Comparison of ENCODE assay signal across 8 cellular contexts in the genomic region with DNA sequence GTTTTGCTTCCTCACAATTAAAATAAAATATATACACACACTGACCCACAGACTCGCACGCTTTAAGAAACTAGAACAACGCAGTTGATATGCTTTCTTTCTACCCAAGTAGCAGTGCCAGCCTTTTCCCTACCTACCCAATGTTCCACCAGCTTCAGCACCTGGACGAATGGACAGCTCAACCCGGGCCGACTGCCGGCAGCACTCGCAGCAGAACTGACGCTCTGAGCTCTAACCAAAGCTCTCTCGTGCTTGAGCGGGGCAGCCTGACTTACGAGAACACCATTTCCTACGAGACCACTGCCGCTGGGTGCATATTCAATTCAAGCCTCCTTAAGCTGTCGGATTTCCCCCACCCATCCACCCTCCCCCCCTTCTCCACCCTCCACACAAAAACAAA.
DNase-seq lines count a peak whose midpoint lies in the region; ATAC-seq, FAIRE-seq and TF ChIP-seq lines count a peak whose summit lies in the region.

No MANE protein-coding gene starts in this region.

- no peak for ATAC-seq in HG03439 (IDR thresholded peaks at IDR 0.05; ENCODE audit: unreplicated experiment)

- peak; percentile 78 for FAIRE-seq in GM19239 (lab: Jason Lieb, UNC)
- peak; percentile 6 for FAIRE-seq in kidney (lab: Jason Lieb, UNC)

- POLR2A ChIA-PET in A673 (lab: Charles Lee; ENCODE audit: low non-redundant PET) = no interaction called here

- H3K27me3 ChIP-seq in A673 (replicated peaks; ENCODE audit: insufficient read depth, low read depth, low read length, poor library complexity) (peaks cover 34% of the 10 kb centered on the region), MG63 (no peaks in the 10 kb centered on the region), WERI-Rb-1 (ENCODE audit: insufficient read depth, low read depth, severe bottlenecking) (peaks cover 8% of the 10 kb centered on the region)

- peak; percentile 95 for DNase-seq in A673 (ENCODE audit: low spot score)
- DNase-seq in GM19239 (ENCODE audit: insufficient read length, low spot score) = no peak
- DNase-seq in MG63 = peak; percentile 71
- DNase-seq in WERI-Rb-1 = peak; percentile 58
- peak in 53 of 61 donors; percentile 5 to 75 (median 56) for DNase-seq in caudate nucleus (lab: John Stamatoyannopoulos, UW)
- DNase-seq in kidney = peak; percentile 89
- peak; percentile 80 for DNase-seq in stimulated activated CD4-positive, alpha-beta T cell treated with anti-CD3 and anti-CD28 coated beads, Interleukin-15, amount 100 ng/mL, for 24 hours

- H3K36me3 ChIP-seq in A673 (ENCODE audit: insufficient read depth, low read length, poor library complexity, severe bottlenecking) = no peaks in the 10 kb centered on the region
- peaks cover 4% of the 10 kb centered on the region; the same call in 1 of the 2 replicates for H3K36me3 ChIP-seq in MG63
- H3K36me3 ChIP-seq in WERI-Rb-1 = no peaks in the 10 kb centered on the region
- no peaks in the 10 kb centered on the region for H3K36me3 ChIP-seq in kidney (ENCODE audit: control insufficient read depth in 1 of 2, insufficient read depth in 2 of 2, low read length in 2 of 2)

- H3K4me1 ChIP-seq in A673 (ENCODE audit: insufficient read depth, low read length, poor library complexity, severe bottlenecking) (peaks cover 49% of the 10 kb centered on the region), kidney (ENCODE audit: control insufficient read depth in 1 of 2, insufficient read depth in 1 of 2, low read depth in 1 of 2, low read length in 2 of 2) (peaks cover 9% of the 10 kb centered on the region in 2 donors)

- CTCF ChIA-PET in A673 (lab: Charles Lee) = interaction anchor here (0.6 to 1.0 kb wide), 2 partner anchors 216 to 1968 kb away, joined by 3 to 5 read pairs; no protein-coding TSS in a partner anchor

- H3K27ac ChIP-seq in A673 (ENCODE audit: low read depth, low read length, poor library complexity, severe bottlenecking) (no peak overlapping the region), WERI-Rb-1 (no peak overlapping the region), caudate nucleus (ENCODE audit: low read depth, low read length) (peak overlapping the region; percentile 55), kidney (ENCODE audit: low read depth in 2 of 2, low read length in 2 of 2) (no peak overlapping the region)

- H3K9me3 ChIP-seq in A673 (ENCODE audit: low read depth, low read length, poor library complexity, severe bottlenecking) (no peaks in the 10 kb centered on the region), MG63 (no peaks in the 10 kb centered on the region), WERI-Rb-1 (ENCODE audit: severe bottlenecking) (no peaks in the 10 kb centered on the region), kidney (ENCODE audit: control insufficient read depth in 1 of 2, low read length in 2 of 2) (no peaks in the 10 kb centered on the region)

- H3K4me3 ChIP-seq in A673 (ENCODE audit: low read depth, low read length, poor library complexity, severe bottlenecking) = peak overlapping the region; percentile 35
- H3K4me3 ChIP-seq in MG63 = no peak overlapping the region
- H3K4me3 ChIP-seq in WERI-Rb-1 (ENCODE audit: low read depth, low read length) = peak overlapping the region; percentile 75
- H3K4me3 ChIP-seq in kidney (ENCODE audit: low read length in 2 of 2) = no peak overlapping the region

- intact Hi-C loops in A673 (cut with micrococcal nuclease; ENCODE audit: unreplicated experiment) = loop anchor here (5.0 to 10.0 kb wide), 4 partner anchors 126 to 523 kb away; a partner anchor contains a TSS
- intact Hi-C loops in kidney (cut with DNase I) = no loop called here

- TF ChIP-seq CTCF in A673 (conservative IDR thresholded peaks at IDR 0.05; ENCODE audit: low read depth, low read length) (no peak), WERI-Rb-1 (IDR thresholded peaks at IDR 0.05; ENCODE audit: low read depth, low read length) (no peak), kidney (IDR thresholded peaks at IDR 0.05; ENCODE audit: borderline replicate concordance, extremely low read depth, insufficient read depth) (no peak)

- no peak overlapping the region for H3K9ac ChIP-seq in kidney (ENCODE audit: low read length in 2 of 2)

- BruUV-seq in A673 (replicated peaks; lab: Mats Ljungman, UMichigan) = no TSS peak

Comparison
In these comparisons a context has a peak if more than half of its experiments do, and no peak if none do; other contexts are left out.
1. H3K4me3 ChIP-seq: peak in A673 (single experiment) and WERI-Rb-1 (single experiment); none in MG63 (single experiment) and kidney (0 of 2).